ENCODE assay signal across 8 cellular contexts in genomic region chr20:34955232-34956040, GRCh38. TPM values are rescaled to one million over a fixed set of nuclear protein-coding genes. Genes with fewer than 3 reads are reported as not detected.
DNase-seq lines count a peak whose midpoint lies in the region; ATAC-seq and TF ChIP-seq lines count a peak whose summit lies in the region.

Gene GSS, minus strand, starts transcription at chr20:34955806. Its CDS starts 3,954 bp downstream, at chr20:34951852.
Gene MYH7B, plus strand, starts transcription at chr20:34955868. Its CDS starts 22,138 bp downstream, at chr20:34978006.

- intact Hi-C loops in mammary epithelial cell (cut with micrococcal nuclease): loop anchor here (1.0 to 2.0 kb wide), 3 partner anchors 81 to 377 kb away; no protein-coding TSS in a partner anchor

- H3K27me3 ChIP-seq in WERI-Rb-1 (ENCODE audit: insufficient read depth, low read depth, severe bottlenecking) (no peaks in the 10 kb centered on the region), mammary epithelial cell (ENCODE audit: insufficient read depth, low read length) (no peaks in the 10 kb centered on the region), iPS-20b (ENCODE audit: insufficient read depth, low read length) (peaks cover 5% of the 10 kb centered on the region; the same call in 1 of the 2 replicates)

- ATAC-seq in GM18870 (IDR thresholded peaks at IDR 0.05; ENCODE audit: unreplicated experiment) (peak; percentile 56), HG03135 (IDR thresholded peaks at IDR 0.05; ENCODE audit: unreplicated experiment) (peak; percentile 90)

- CTCF ChIA-PET in mammary epithelial cell (lab: Charles Lee; ENCODE audit: low non-redundant PET): interaction anchor here (0.6 to 1.5 kb wide), 3 partner anchors 76 to 81 kb away, joined by 4 to 11 read pairs (median 5); partner anchors contain the start of gene ACSS2

- H4K20me1 ChIP-seq in mammary epithelial cell (ENCODE audit: insufficient read depth, low read length): no peaks in the 10 kb centered on the region

- H3K9ac ChIP-seq in mammary epithelial cell (ENCODE audit: insufficient read depth, low read length) (peak within 1 kb of the TSS; percentile 74), iPS-20b (ENCODE audit: low read depth, low read length) (peak within 1 kb of the TSS; percentile 89)

- TSS peak; percentile 76 for BruUV-seq in mammary epithelial cell (replicated peaks; lab: Mats Ljungman, UMichigan)

- H3K79me2 ChIP-seq in mammary epithelial cell (ENCODE audit: insufficient read depth, low read length): peaks cover 36% of the 10 kb centered on the region

- H3K36me3 ChIP-seq in WERI-Rb-1 (peaks cover 2% of the 10 kb centered on the region), mammary epithelial cell (ENCODE audit: insufficient read depth, low read length) (peaks cover 4% of the 10 kb centered on the region), iPS-20b (ENCODE audit: insufficient read depth, low read depth, low read length) (no peaks in the 10 kb centered on the region)

- H3K4me3 ChIP-seq in WERI-Rb-1 (ENCODE audit: low read depth, low read length): peak within 1 kb of the TSS; percentile 70
- peak within 1 kb of the TSS; percentile 68 to 83 (median 79) for H3K4me3 ChIP-seq in mammary epithelial cell (replicated peaks in 1 of 3; ENCODE audit: insufficient read depth in 1 of 3, low read depth in 2 of 3, low read length in 3 of 3)
- peak within 1 kb of the TSS; percentile 84 for H3K4me3 ChIP-seq in iPS-20b (ENCODE audit: low read length)
- H3K4me3 ChIP-seq in skin epidermis: peak within 1 kb of the TSS; percentile 51 to 67 (median 57)

- H3K4me1 ChIP-seq in mammary epithelial cell (ENCODE audit: insufficient read depth, low read length) (peaks cover 6% of the 10 kb centered on the region), iPS-20b (ENCODE audit: insufficient read depth, low read length) (peaks cover 2% of the 10 kb centered on the region; the same call in 1 of the 2 replicates)

- H3K27ac ChIP-seq in WERI-Rb-1 (peak within 1 kb of the TSS; percentile 87), mammary epithelial cell (ENCODE audit: insufficient read depth, low read depth, low read length) (peak within 1 kb of the TSS; percentile 76), iPS-20b (ENCODE audit: low read length) (no peak within 1 kb of the TSS), skin epidermis (peak within 1 kb of the TSS; percentile 60 to 98 (median 89))

- 0% methylated on average over 23 of the region's 62 CpGs for WGBS in mammary epithelial cell (ENCODE audit: low coverage, missing lambda C conversion rate)

- peak within 1 kb of the TSS; percentile 90 for H2AFZ ChIP-seq in mammary epithelial cell (ENCODE audit: low read depth, low read length)

- in situ Hi-C loops in mammary epithelial cell (cut with MboI; ENCODE audit: low sequenced_read_pairs in 2 of 2): loop anchor here (5.0 kb wide), 1 partner anchor 83 kb away; the partner anchor contains the start of gene GGT7 (in 2 of the 2)

- TF ChIP-seq CTCF in WERI-Rb-1 (IDR thresholded peaks at IDR 0.05; ENCODE audit: low read depth, low read length) (peak; percentile 53; the same call in 1 of the 2 replicates), mammary epithelial cell (conservative IDR thresholded peaks at IDR 0.05 in 1 of 2, IDR thresholded peaks at IDR 0.05 in 1 of 2; ENCODE audit: extremely low read depth in 1 of 2, insufficient read depth in 1 of 2, low read depth in 1 of 2, low read length in 2 of 2) (peak; percentile 6 to 66)

- peak within 1 kb of the TSS; percentile 92 for H3K4me2 ChIP-seq in mammary epithelial cell (ENCODE audit: insufficient read depth, low read depth, low read length)

- dilution Hi-C loops in mammary epithelial cell (cut with HindIII; ENCODE audit: low sequenced_read_pairs): no loop called here

- DNase-seq in AG08395 (ENCODE audit: low spot score) (peak; percentile 99), NCI-H2196 (lab: John Stamatoyannopoulos, UW; ENCODE audit: unreplicated experiment) (peak; percentile 99), WERI-Rb-1 (peak; percentile 98), mammary epithelial cell (peak; percentile 95)

- H3K9me3 ChIP-seq in WERI-Rb-1 (ENCODE audit: severe bottlenecking) (no peaks in the 10 kb centered on the region), mammary epithelial cell (replicated peaks; ENCODE audit: insufficient read depth, low read length) (no peaks in the 10 kb centered on the region), iPS-20b (ENCODE audit: insufficient read depth, low read depth, low read length) (no peaks in the 10 kb centered on the region)

RNA-seq across cellular contexts. Expression of gene GSS, which starts in this region (rescaled TPM):
- total RNA-seq in mammary epithelial cell: 100 to 1,000 TPM; 102 to 115 TPM
- 127 TPM for polyA plus RNA-seq in mammary epithelial cell
- polyA minus RNA-seq in mammary epithelial cell: 147 TPM

RNA-seq across cellular contexts. Expression of gene MYH7B, which starts in this region (rescaled TPM):
- total RNA-seq in mammary epithelial cell: under 1 TPM; under 0.01 to 0.28 TPM
- polyA plus RNA-seq in mammary epithelial cell: 0.11 TPM
- not detected for polyA minus RNA-seq in mammary epithelial cell
